Comparison of ENCODE assay signal across 21 cellular contexts in the genomic region with DNA sequence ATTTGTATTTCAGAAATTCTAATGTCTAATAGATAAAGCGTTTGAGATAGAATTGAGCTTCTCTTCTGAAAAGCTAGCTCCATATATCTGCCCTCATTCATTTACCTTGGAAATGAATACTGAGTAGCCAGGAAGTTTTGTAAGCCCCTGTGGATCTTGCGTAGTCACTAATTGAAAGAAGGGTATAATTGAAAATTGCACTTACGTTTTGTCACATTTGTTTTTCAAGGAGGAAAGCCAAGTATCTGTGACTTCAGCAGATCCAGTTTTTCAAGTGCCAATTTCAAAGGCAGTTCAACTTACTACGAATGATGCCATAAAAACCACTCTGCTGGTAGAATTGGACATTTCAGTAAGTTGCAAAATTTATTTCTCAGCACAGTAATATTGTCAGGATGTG. TPM values are rescaled to one million over a fixed set of nuclear protein-coding genes. Genes with fewer than 3 reads are reported as not detected.
"Had no signal": no experiment of that assay in that cellular context is flagged by ENCODE, and none has a peak within 500 bp of the region (broad histone marks: within the 10 kb centered on the region; RNA-seq: fewer than 3 reads in every experiment).

No MANE protein-coding gene starts in this region.

- DNase-seq: activated CD4-positive, alpha-beta T cell treated with anti-CD3 and anti-CD28 coated beads for 1 hour; activated CD8-positive, alpha-beta memory T cell treated with anti-CD3 and anti-CD28 coated beads for 24 hours; activated CD8-positive, alpha-beta memory T cell treated with anti-CD3 and anti-CD28 coated beads, Interleukin-2, amount 50 U/mL, for 48 hours; activated effector memory CD4-positive, alpha-beta T cell treated with anti-CD3 and anti-CD28 coated beads, Interleukin-2, amount 50 U/mL, for 16 hours; activated naive CD4-positive, alpha-beta T cell treated with anti-CD3 and anti-CD28 coated beads, Interleukin-2, amount 50 U/mL, for 16 hours; activated T-cell treated with anti-CD3 and anti-CD28 coated beads, Interleukin-2, amount 50 U/mL, for 72 hours; cerebellar nuclear complex; effector CD8-positive, alpha-beta T cell; immature natural killer cell; kidney glomerular epithelial cell; naive thymus-derived CD8-positive, alpha-beta T cell; pancreas; right lobe of liver; small intestine; stimulated activated CD4-positive, alpha-beta T cell treated with anti-CD3 and anti-CD28 coated beads, Interleukin-4, amount 100 ng/mL, for 24 hours; T-helper 17 cell; WERI-Rb-1 had no signal

- H3K4me1 ChIP-seq: breast epithelium had no signal

- H3K27me3 Mint-ChIP-seq: naive thymus-derived CD8-positive, alpha-beta T cell; T-helper 17 cell had no signal

- H3K27ac ChIP-seq: esophagus muscularis mucosa, pancreas, right lobe of liver, WERI-Rb-1 had no signal

- ATAC-seq: activated T-cell treated with anti-CD3 and anti-CD28 coated beads, Interleukin-2, amount 50 U/mL, for 72 hours; naive thymus-derived CD8-positive, alpha-beta T cell; pancreas; right lobe of liver; stimulated activated effector memory CD8-positive, alpha-beta T cell treated with anti-CD3 and anti-CD28 coated beads, Interleukin-12 subunit alpha, Interleukin-12 subunit beta, amount 100 ng/mL, for 72 hours; T-helper 17 cell had no signal

- FAIRE-seq: astrocyte, pancreas, small intestine had no signal

- H3K27me3 ChIP-seq: breast epithelium, esophagus muscularis mucosa, pancreas, right lobe of liver had no signal

- H3K9me3 Mint-ChIP-seq: activated T-cell treated with anti-CD3 and anti-CD28 coated beads, Interleukin-2, amount 50 U/mL, for 72 hours; immature natural killer cell; naive thymus-derived CD8-positive, alpha-beta T cell; stimulated activated effector memory CD8-positive, alpha-beta T cell treated with anti-CD3 and anti-CD28 coated beads, Interleukin-12 subunit alpha, Interleukin-12 subunit beta, amount 100 ng/mL, for 72 hours had no signal

- H3K9me3 ChIP-seq: breast epithelium, esophagus muscularis mucosa, pancreas, right lobe of liver had no signal

- H3K27ac Mint-ChIP-seq: activated T-cell treated with anti-CD3 and anti-CD28 coated beads, Interleukin-2, amount 50 U/mL, for 72 hours; immature natural killer cell had no signal

- H3K4me3 ChIP-seq: breast epithelium, esophagus muscularis mucosa, pancreas, right lobe of liver had no signal

- H3K4me3 Mint-ChIP-seq: activated T-cell treated with anti-CD3 and anti-CD28 coated beads, Interleukin-2, amount 50 U/mL, for 72 hours; immature natural killer cell; naive thymus-derived CD8-positive, alpha-beta T cell; stimulated activated effector memory CD8-positive, alpha-beta T cell treated with anti-CD3 and anti-CD28 coated beads, Interleukin-12 subunit alpha, Interleukin-12 subunit beta, amount 100 ng/mL, for 72 hours; T-helper 17 cell had no signal

RNA-seq across cellular contexts. Expression of a gene that starts 32.0 kb away (rescaled TPM):
- total RNA-seq: activated T-cell treated with anti-CD3 and anti-CD28 coated beads, Interleukin-2, amount 50 U/mL, for 72 hours; naive thymus-derived CD8-positive, alpha-beta T cell; T-helper 17 cell had no signal
- polyA plus RNA-seq: immature natural killer cell; naive thymus-derived CD8-positive, alpha-beta T cell had no signal
